10 cellular contexts compared by ENCODE assay signal in the genomic region with DNA sequence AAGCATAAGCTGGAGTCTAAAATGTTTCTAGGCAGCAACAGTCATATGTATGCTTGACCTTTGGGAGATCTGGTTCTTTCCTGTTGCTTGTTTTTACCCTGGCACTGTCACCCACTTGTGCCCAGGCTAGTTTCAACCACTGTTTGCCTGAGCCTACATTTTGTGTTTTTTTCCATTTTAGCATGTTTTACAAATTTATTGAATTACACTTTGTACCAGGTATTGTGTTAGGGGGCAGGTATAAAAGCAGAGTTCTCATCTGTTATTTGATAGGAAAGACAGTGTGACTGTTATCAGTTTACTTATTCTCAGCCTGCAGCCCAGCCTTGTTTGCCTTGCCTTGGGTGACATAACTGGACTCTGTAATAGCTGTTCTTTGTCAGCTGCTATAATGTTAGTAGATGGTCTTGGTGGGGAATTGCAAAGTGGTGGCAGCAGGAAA.
DNase-seq lines count a peak whose midpoint lies in the region; ATAC-seq and TF ChIP-seq lines count a peak whose summit lies in the region.
"Had no signal": no experiment of that assay in that cellular context is flagged by ENCODE, and none has a peak within 500 bp of the region (broad histone marks: within the 10 kb centered on the region; RNA-seq: fewer than 3 reads in every experiment).

No MANE protein-coding gene starts in this region.

- ATAC-seq in GM18511 (IDR thresholded peaks at IDR 0.05; ENCODE audit: unreplicated experiment) (peak; percentile 63), GM21717 (IDR thresholded peaks at IDR 0.05; ENCODE audit: unreplicated experiment) (peak; percentile 39), HG03460 (IDR thresholded peaks at IDR 0.05; ENCODE audit: unreplicated experiment) (peak; percentile 46), left colon (peak; percentile 46)

- no peak for TF ChIP-seq CTCF in esophagus squamous epithelium (IDR thresholded peaks at IDR 0.05)

- TF ChIP-seq POLR2A in esophagus squamous epithelium (IDR thresholded peaks at IDR 0.05), result no peak

- DNase-seq in left colon, result no peak
- DNase-seq in esophagus squamous epithelium (lab: John Stamatoyannopoulos, UW), result no peak
- DNase-seq in activated CD4-positive, alpha-beta T cell treated with anti-CD3 and anti-CD28 coated beads for 48 hours, result no peak
- no peak for DNase-seq in dermis blood vessel endothelial cell
- DNase-seq in NK-92 (lab: John Stamatoyannopoulos, UW; ENCODE audit: unreplicated experiment), result no peak
- DNase-seq: activated gamma-delta T cell, nephron progenitor cell had no signal

- intact Hi-C loops in left colon (cut with DNase I, micrococcal nuclease), result no loop called here
- intact Hi-C loops in esophagus squamous epithelium (cut with DNase I), result no loop called here

- no peaks in the 10 kb centered on the region for H3K36me3 ChIP-seq in esophagus squamous epithelium

- no peak overlapping the region for H3K27ac ChIP-seq in esophagus squamous epithelium

- no peaks in the 10 kb centered on the region for H3K27me3 ChIP-seq in esophagus squamous epithelium

- H3K4me3 ChIP-seq in esophagus squamous epithelium, result no peak overlapping the region

- H3K4me1 ChIP-seq in esophagus squamous epithelium, result peaks cover 0 to 7% (median 3%) of the 10 kb centered on the region in 3 donors

- H3K9me3 ChIP-seq in esophagus squamous epithelium, result no peaks in the 10 kb centered on the region
